In the genomic region with DNA sequence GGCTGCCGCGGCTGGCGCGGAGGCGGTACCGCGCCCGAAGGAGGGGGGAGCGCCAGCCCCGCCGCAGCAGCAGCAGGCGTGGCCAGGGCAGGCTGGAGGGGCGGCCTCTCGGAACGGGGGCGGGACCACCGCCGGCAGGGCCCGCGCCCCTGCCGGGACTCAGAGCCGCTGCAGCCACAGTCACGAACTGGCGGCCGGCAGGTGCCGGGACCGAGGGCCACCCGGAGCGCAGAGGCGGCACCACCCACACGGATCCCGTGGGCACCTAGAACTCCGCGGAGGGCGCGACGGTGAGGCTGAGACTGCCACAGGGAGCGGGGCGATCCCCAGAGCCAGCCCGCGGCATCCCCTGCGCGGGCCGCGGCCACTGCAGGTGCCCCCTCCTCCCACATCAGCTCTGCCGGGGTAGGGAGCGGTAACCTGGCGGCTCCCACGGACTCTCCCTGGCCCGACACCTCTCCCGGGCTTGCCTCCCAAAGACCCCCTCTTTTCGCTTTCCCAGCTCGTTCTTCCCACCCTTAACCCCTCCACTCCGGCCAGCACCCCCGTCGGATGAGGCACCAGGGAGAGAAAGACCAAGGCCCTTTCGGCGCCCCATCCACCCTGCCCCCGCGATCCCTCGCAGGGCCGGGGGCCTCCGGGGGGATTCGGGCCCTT, we compare ENCODE assay signal across 8 cellular contexts. TPM values are rescaled to one million over a fixed set of nuclear protein-coding genes. Genes with fewer than 3 reads are reported as not detected.
DNase-seq lines count a peak whose midpoint lies in the region; ATAC-seq and TF ChIP-seq lines count a peak whose summit lies in the region.

A gene (plus strand): TSS at position 162 of the 657 bp plus-strand sequence. CDS start 944 bp downstream, outside the sequence.

- intact Hi-C loops in PC-9 (cut with micrococcal nuclease; ENCODE audit: unreplicated experiment) (no loop called here), thyroid gland (cut with DNase I) (loop anchor here (10.0 kb wide), 1 partner anchor 55 kb away; no protein-coding TSS in a partner anchor)
- intact Hi-C loops in activated T-helper 2 cell treated with anti-CD3 and anti-CD28 coated beads, Interferon-gamma antibody, Interleukin-2, Interleukin-4, amounts not matched to agents 10 μg/mL and 5 μg/mL and 100 μg/mL, durations not matched to agents 14 hours and 24 hours and 36 hours (cut with micrococcal nuclease), result no loop called here

- peak; percentile 29; the same call in 1 of the 2 replicates for TF ChIP-seq CTCF in PC-9 (conservative IDR thresholded peaks at IDR 0.05)
- peak in 3 of 4 experiments; percentile 30 to 49 (median 38) for TF ChIP-seq CTCF in gastroesophageal sphincter (IDR thresholded peaks at IDR 0.05)
- TF ChIP-seq CTCF in osteoblast (IDR thresholded peaks at IDR 0.05; ENCODE audit: extremely low read depth, low read depth, low read length), result no peak
- TF ChIP-seq CTCF in thyroid gland (IDR thresholded peaks at IDR 0.05), result peak in 4 of 6 experiments; percentile 21 to 60 (median 52)

- DNase-seq in CD1c-positive myeloid dendritic cell (ENCODE audit: extremely low spot score) (peak; percentile 71), HT1080 (ENCODE audit: low read depth) (peak; percentile 74), PC-9 (peak; percentile 60 to 87), osteoblast (ENCODE audit: insufficient read length, low spot score, missing footprints) (peak; percentile 98), thyroid gland (peak; percentile 76)
- DNase-seq in activated T-helper 2 cell treated with anti-CD3 and anti-CD28 coated beads, Interferon-gamma antibody, Interleukin-2, Interleukin-4, amounts not matched to agents 10 μg/mL and 5 μg/mL and 100 μg/mL, durations not matched to agents 14 hours and 24 hours and 36 hours (ENCODE audit: low spot score), result peak; percentile 54

- H3K4me1 Mint-ChIP-seq in activated T-helper 2 cell treated with anti-CD3 and anti-CD28 coated beads, Interferon-gamma antibody, Interleukin-2, Interleukin-4, amounts not matched to agents 10 μg/mL and 5 μg/mL and 100 μg/mL, durations not matched to agents 14 hours and 24 hours and 36 hours (ENCODE audit: low read depth), result peaks cover 6% of the 10 kb centered on the region

- peak within 1 kb of the TSS; percentile 70 for H3K4me3 ChIP-seq in PC-9
- H3K4me3 ChIP-seq in gastroesophageal sphincter, result peak within 1 kb of the TSS; percentile 16 to 60
- H3K4me3 ChIP-seq in osteoblast (ENCODE audit: insufficient read depth, low read length), result peak within 1 kb of the TSS; percentile 49
- peak within 1 kb of the TSS in 2 of 3 donors; percentile 30 to 39 for H3K4me3 ChIP-seq in thyroid gland (replicated peaks in 1 of 3)

- POLR2A ChIA-PET in PC-9 (lab: Charles Lee; ENCODE audit: unreplicated experiment), result interaction anchor here (0.6 kb wide), 1 partner anchor 44 kb away, joined by 3 read pairs; a partner anchor contains a TSS

- H3K27ac Mint-ChIP-seq in activated T-helper 2 cell treated with anti-CD3 and anti-CD28 coated beads, Interferon-gamma antibody, Interleukin-2, Interleukin-4, amounts not matched to agents 10 μg/mL and 5 μg/mL and 100 μg/mL, durations not matched to agents 14 hours and 24 hours and 36 hours, result no peak within 1 kb of the TSS

- CTCF ChIA-PET in PC-9 (lab: Charles Lee), result interaction anchor here (0.6 kb wide), 1 partner anchor 31 kb away, joined by 5 read pairs; no protein-coding TSS in a partner anchor

- H3K4me2 ChIP-seq in PC-9 (peak within 1 kb of the TSS; percentile 97), osteoblast (ENCODE audit: insufficient read depth, low read length) (peak within 1 kb of the TSS; percentile 48)

- H3K27ac ChIP-seq in PC-9 (no peak within 1 kb of the TSS), gastroesophageal sphincter (no peak within 1 kb of the TSS), osteoblast (ENCODE audit: low read depth, low read length) (no peak within 1 kb of the TSS), thyroid gland (no peak within 1 kb of the TSS)

- no peaks in the 10 kb centered on the region for H3K9me2 ChIP-seq in PC-9 (ENCODE audit: insufficient read depth)

- H3K9me3 ChIP-seq in PC-9 (ENCODE audit: insufficient read depth, low read depth) (no peaks in the 10 kb centered on the region), gastroesophageal sphincter (no peaks in the 10 kb centered on the region), osteoblast (ENCODE audit: low read depth, low read length) (no peaks in the 10 kb centered on the region), thyroid gland (no peaks in the 10 kb centered on the region)

- BruUV-seq in PC-9 (replicated peaks; lab: Mats Ljungman, UMichigan), result no TSS peak

- H3K4me3 Mint-ChIP-seq in activated T-helper 2 cell treated with anti-CD3 and anti-CD28 coated beads, Interferon-gamma antibody, Interleukin-2, Interleukin-4, amounts not matched to agents 10 μg/mL and 5 μg/mL and 100 μg/mL, durations not matched to agents 14 hours and 24 hours and 36 hours (ENCODE audit: low read depth), result peak within 1 kb of the TSS; percentile 61

- H3K4me1 ChIP-seq in PC-9 (replicated peaks; ENCODE audit: insufficient read depth) (peaks cover 15% of the 10 kb centered on the region), gastroesophageal sphincter (peaks cover 0 to 29% (median 23%) of the 10 kb centered on the region in 3 donors), osteoblast (ENCODE audit: insufficient read depth, low read length) (no peaks in the 10 kb centered on the region), thyroid gland (peaks cover 9 to 29% of the 10 kb centered on the region in 2 donors)

- peaks cover 53% of the 10 kb centered on the region for H3K27me3 Mint-ChIP-seq in activated T-helper 2 cell treated with anti-CD3 and anti-CD28 coated beads, Interferon-gamma antibody, Interleukin-2, Interleukin-4, amounts not matched to agents 10 μg/mL and 5 μg/mL and 100 μg/mL, durations not matched to agents 14 hours and 24 hours and 36 hours (ENCODE audit: low read depth)

- H3F3A ChIP-seq in PC-9 (ENCODE audit: insufficient read depth, low read depth), result peaks cover 23% of the 10 kb centered on the region; the same call in 1 of the 2 replicates

- TF ChIP-seq POLR2A in gastroesophageal sphincter (IDR thresholded peaks at IDR 0.05) (no peak), thyroid gland (IDR thresholded peaks at IDR 0.05) (peak in 1 of 2 donors; percentile 52)

- ATAC-seq in GM19455 (IDR thresholded peaks at IDR 0.05; ENCODE audit: unreplicated experiment) (peak; percentile 62), gastroesophageal sphincter (peak; percentile 93)

- no CpG with 5 or more reads among the region's 64 CpGs for WGBS in gastroesophageal sphincter (ENCODE audit: low coverage in 1 of 2), 2 donors
- WGBS in thyroid gland, 2 donors, result 1 to 2% methylated on average over 19 to 20 of the region's 64 CpGs

- H3K36me3 Mint-ChIP-seq in activated T-helper 2 cell treated with anti-CD3 and anti-CD28 coated beads, Interferon-gamma antibody, Interleukin-2, Interleukin-4, amounts not matched to agents 10 μg/mL and 5 μg/mL and 100 μg/mL, durations not matched to agents 14 hours and 24 hours and 36 hours (ENCODE audit: low read depth), result no peaks in the 10 kb centered on the region

- H3K9me3 Mint-ChIP-seq in activated T-helper 2 cell treated with anti-CD3 and anti-CD28 coated beads, Interferon-gamma antibody, Interleukin-2, Interleukin-4, amounts not matched to agents 10 μg/mL and 5 μg/mL and 100 μg/mL, durations not matched to agents 14 hours and 24 hours and 36 hours, result no peaks in the 10 kb centered on the region

- TF ChIP-seq EP300 in gastroesophageal sphincter (IDR thresholded peaks at IDR 0.05), result no peak

- H3K36me3 ChIP-seq in PC-9 (ENCODE audit: low read depth) (no peaks in the 10 kb centered on the region), gastroesophageal sphincter (no peaks in the 10 kb centered on the region), osteoblast (ENCODE audit: insufficient read depth, low read length) (no peaks in the 10 kb centered on the region), thyroid gland (no peaks in the 10 kb centered on the region)

- H4K20me1 ChIP-seq in PC-9 (ENCODE audit: insufficient read depth) (no peaks in the 10 kb centered on the region), osteoblast (ENCODE audit: insufficient read depth, low read length) (no peaks in the 10 kb centered on the region)

- H3K27me3 ChIP-seq in PC-9 (ENCODE audit: insufficient read depth, low read depth) (peaks cover 62% of the 10 kb centered on the region), gastroesophageal sphincter (peaks cover 100% of the 10 kb centered on the region), osteoblast (ENCODE audit: insufficient read depth, low read length) (peaks cover 65% of the 10 kb centered on the region), thyroid gland (peaks cover 6% of the 10 kb centered on the region)

- peak within 1 kb of the TSS; percentile 79 for H2AFZ ChIP-seq in PC-9
- no peak within 1 kb of the TSS for H2AFZ ChIP-seq in osteoblast (ENCODE audit: low read length)

- H3K79me2 ChIP-seq in PC-9 (ENCODE audit: low read depth) (no peaks in the 10 kb centered on the region), osteoblast (ENCODE audit: insufficient read depth, low read length) (no peaks in the 10 kb centered on the region)

RNA-seq across cellular contexts. Expression of the gene that starts here (rescaled TPM):
- not detected in 2 replicates for total RNA-seq in HT1080 (2014; rRNA removed; shearing (Covaris generic))
- polyA plus RNA-seq in HT1080 (2015; cell fraction: cytosol; rRNA removed), result 0.01 TPM in 1 of 2 replicates, not detected in the other
- polyA plus RNA-seq in HT1080 (2015; cell fraction: nucleus; rRNA removed), result 0.18 TPM in 1 of 2 replicates, not detected in the other
- total RNA-seq in PC-9 (2021) (0.53 and 0.76 TPM in 2 replicates), gastroesophageal sphincter (under 1 TPM in 2 of 4 donors, not detected in 2; 0.10 to 0.54 TPM), osteoblast (not detected in 2 replicates), thyroid gland (under 1 TPM in 3 of 4 donors, not detected in 1; 0.42 to 0.88 (median 0.45) TPM)
- total RNA-seq in activated T-helper 2 cell treated with anti-CD3 and anti-CD28 coated beads, Interferon-gamma antibody, Interleukin-2, Interleukin-4, amounts not matched to agents 10 μg/mL and 5 μg/mL and 100 μg/mL, durations not matched to agents 14 hours and 24 hours and 36 hours, result 0.11 TPM in 1 of 2 replicates, not detected in the other

Comparison
In these comparisons a context has a peak if more than half of its experiments do, and no peak if none do; other contexts are left out.
1. Peak in DNase-seq in HT1080; RNA of the gene not detected or under 1 TPM.
2. Peak in DNase-seq, H3K4me3 ChIP-seq and H3K4me2 ChIP-seq in PC-9; RNA of the gene not detected or under 1 TPM.
3. Peak in DNase-seq in activated T-helper 2 cell treated with anti-CD3 and anti-CD28 coated beads, Interferon-gamma antibody, Interleukin-2, Interleukin-4, amounts not matched to agents 10 μg/mL and 5 μg/mL and 100 μg/mL, durations not matched to agents 14 hours and 24 hours and 36 hours; RNA of the gene not detected or under 1 TPM.
4. Peak in ATAC-seq and H3K4me3 ChIP-seq in gastroesophageal sphincter; RNA of the gene not detected or under 1 TPM.
5. Peak in DNase-seq, H3K4me3 ChIP-seq and H3K4me2 ChIP-seq in osteoblast; RNA of the gene not detected or under 1 TPM.
6. Peak in DNase-seq and H3K4me3 ChIP-seq in thyroid gland; RNA of the gene not detected or under 1 TPM.